In genomic region chr17:58411408-58411894, GRCh38 we compare ENCODE assay signal across 23 cellular contexts. TPM values are rescaled to one million over a fixed set of nuclear protein-coding genes. Genes with fewer than 3 reads are reported as not detected.
DNase-seq lines count a peak whose midpoint lies in the region; TF ChIP-seq lines count a peak whose summit lies in the region.
"Had no signal": no experiment of that assay in that cellular context is flagged by ENCODE, and none has a peak within 500 bp of the region (broad histone marks: within the 10 kb centered on the region; RNA-seq: fewer than 3 reads in every experiment).

No MANE protein-coding gene starts in this region.

- peak overlapping the region; percentile 96 for H3K27ac Mint-ChIP-seq in activated T-helper 2 cell treated with anti-CD3 and anti-CD28 coated beads, Interferon-gamma antibody, Interleukin-2, Interleukin-4, amounts not matched to agents 10 μg/mL and 5 μg/mL and 100 μg/mL, durations not matched to agents 14 hours and 24 hours and 36 hours
- H3K27ac Mint-ChIP-seq: IgD-negative memory B cell; naive thymus-derived CD4-positive, alpha-beta T cell; stimulated activated naive B cell treated with anti-CD40 and anti-IgM and Interleukin-4, amounts not matched to agents 10 μg/mL and 1 μg/mL and 100 μg/mL, for 72 hours had no signal

- H3K27me3 Mint-ChIP-seq in activated T-helper 2 cell treated with anti-CD3 and anti-CD28 coated beads, Interferon-gamma antibody, Interleukin-2, Interleukin-4, amounts not matched to agents 10 μg/mL and 5 μg/mL and 100 μg/mL, durations not matched to agents 14 hours and 24 hours and 36 hours (ENCODE audit: low read depth) = no peaks in the 10 kb centered on the region
- H3K27me3 Mint-ChIP-seq: CD4-positive, alpha-beta memory T cell; IgD-negative memory B cell; naive thymus-derived CD4-positive, alpha-beta T cell; stimulated activated naive B cell treated with anti-CD40 and anti-IgM and Interleukin-4, amounts not matched to agents 10 μg/mL and 1 μg/mL and 100 μg/mL, for 72 hours had no signal

- H3K4me3 ChIP-seq in Loucy (ENCODE audit: low read length, poor library complexity, severe bottlenecking) = peak overlapping the region; percentile 77
- H3K4me3 ChIP-seq in fibroblast of pulmonary artery (replicated peaks; ENCODE audit: low read depth, low read length) = no peak overlapping the region
- H3K4me3 ChIP-seq in smooth muscle cell = peak overlapping the region; percentile 61
- H3K4me3 ChIP-seq in lower leg skin (ENCODE audit: low read depth, poor library complexity, severe bottlenecking) = no peak overlapping the region
- H3K4me3 ChIP-seq: coronary artery had no signal

- intact Hi-C loops in activated T-helper 2 cell treated with anti-CD3 and anti-CD28 coated beads, Interferon-gamma antibody, Interleukin-2, Interleukin-4, amounts not matched to agents 10 μg/mL and 5 μg/mL and 100 μg/mL, durations not matched to agents 14 hours and 24 hours and 36 hours (cut with micrococcal nuclease) = loop anchor here (10.0 kb wide), 2 partner anchors 953 to 1413 kb away; no protein-coding TSS in a partner anchor
- intact Hi-C loops in lower leg skin (cut with DNase I; ENCODE audit: low total_unique reads) = no loop called here

- peaks cover 3% of the 10 kb centered on the region for H4K20me1 ChIP-seq in Loucy (ENCODE audit: insufficient read depth, low read length, poor library complexity, severe bottlenecking)
- no peaks in the 10 kb centered on the region for H4K20me1 ChIP-seq in smooth muscle cell (ENCODE audit: low read depth)

- H3K9me3 ChIP-seq in Loucy (ENCODE audit: insufficient read depth, low read depth, low read length) (no peaks in the 10 kb centered on the region), smooth muscle cell (replicated peaks; ENCODE audit: low read depth) (no peaks in the 10 kb centered on the region)
- H3K9me3 ChIP-seq: adrenal gland had no signal

- H3K4me1 ChIP-seq in Loucy (ENCODE audit: insufficient read depth, low read length, poor library complexity, severe bottlenecking) (peaks cover 76% of the 10 kb centered on the region), smooth muscle cell (ENCODE audit: low read depth) (no peaks in the 10 kb centered on the region)

- peaks cover 33% of the 10 kb centered on the region for H3K36me3 Mint-ChIP-seq in activated T-helper 2 cell treated with anti-CD3 and anti-CD28 coated beads, Interferon-gamma antibody, Interleukin-2, Interleukin-4, amounts not matched to agents 10 μg/mL and 5 μg/mL and 100 μg/mL, durations not matched to agents 14 hours and 24 hours and 36 hours (ENCODE audit: low read depth)
- H3K36me3 Mint-ChIP-seq: CD4-positive, alpha-beta memory T cell; naive thymus-derived CD4-positive, alpha-beta T cell had no signal

- H3K79me2 ChIP-seq in Loucy (ENCODE audit: insufficient read depth, low read length) (peaks cover 100% of the 10 kb centered on the region), smooth muscle cell (ENCODE audit: low read depth) (peaks cover 45% of the 10 kb centered on the region)

- H3K36me3 ChIP-seq in Loucy (ENCODE audit: insufficient read depth, low read length) = no peaks in the 10 kb centered on the region
- no peaks in the 10 kb centered on the region for H3K36me3 ChIP-seq in smooth muscle cell (ENCODE audit: low read depth)
- H3K36me3 ChIP-seq: adrenal gland had no signal

- H3K4me3 Mint-ChIP-seq in activated T-helper 2 cell treated with anti-CD3 and anti-CD28 coated beads, Interferon-gamma antibody, Interleukin-2, Interleukin-4, amounts not matched to agents 10 μg/mL and 5 μg/mL and 100 μg/mL, durations not matched to agents 14 hours and 24 hours and 36 hours (ENCODE audit: low read depth) = peak overlapping the region; percentile 80
- H3K4me3 Mint-ChIP-seq: CD4-positive, alpha-beta memory T cell; IgD-negative memory B cell; naive thymus-derived CD4-positive, alpha-beta T cell; stimulated activated naive B cell treated with anti-CD40 and anti-IgM and Interleukin-4, amounts not matched to agents 10 μg/mL and 1 μg/mL and 100 μg/mL, for 72 hours had no signal

- 93% methylated on average over 1 of the region's 1 CpG for WGBS in smooth muscle cell (ENCODE audit: low lambda C conversion rate)
- 46 to 51% methylated on average over 1 of the region's 1 CpG for WGBS in lower leg skin, 2 donors

- DNase-seq in activated T-helper 2 cell treated with anti-CD3 and anti-CD28 coated beads, Interferon-gamma antibody, Interleukin-2, Interleukin-4, amounts not matched to agents 10 μg/mL and 5 μg/mL and 100 μg/mL, durations not matched to agents 14 hours and 24 hours and 36 hours (ENCODE audit: low spot score) = no peak
- DNase-seq in fibroblast of pulmonary artery (ENCODE audit: low read depth) (peak; percentile 8), smooth muscle cell (lab: John Stamatoyannopoulos, UW; ENCODE audit: unreplicated experiment) (no peak), DMS153 treated with DMSO at 0.1 percent for 48 hours (lab: John Stamatoyannopoulos, UW; ENCODE audit: unreplicated experiment) (no peak), lower leg skin (ENCODE audit: low spot score in 2 of 2) (no peak)
- no peak for DNase-seq in stimulated activated CD4-positive, alpha-beta T cell treated with anti-CD3 and anti-CD28 coated beads, Interleukin-2, amount 100 ng/mL, for 48 hours
- DNase-seq: activated CD8-positive, alpha-beta memory T cell treated with anti-CD3 and anti-CD28 coated beads for 24 hours; activated naive CD4-positive, alpha-beta T cell treated with Interleukin-2 at 50 U/mL for 16 hours; activated T-cell treated with anti-CD3 and anti-CD28 coated beads, Interleukin-2, amount 50 U/mL, for 1 hour; adrenal gland; CD4-positive, alpha-beta memory T cell; DMS 273 treated with DMSO at 0.1 percent for 48 hours; left cardiac atrium; mesendoderm; naive thymus-derived CD4-positive, alpha-beta T cell; NCI-H1105; NCI-H2081; SHP77 treated with DMSO at 0.1 percent for 48 hours; stimulated activated CD4-positive, alpha-beta T cell treated with anti-CD3 and anti-CD28 coated beads, Interleukin-4, amount 100 ng/mL, for 1 hour; stimulated activated naive B cell treated with anti-CD40 and anti-IgM and Interleukin-4, amounts not matched to agents 10 μg/mL and 1 μg/mL and 100 μg/mL, for 72 hours had no signal

- peaks cover 68% of the 10 kb centered on the region for H3K4me1 Mint-ChIP-seq in activated T-helper 2 cell treated with anti-CD3 and anti-CD28 coated beads, Interferon-gamma antibody, Interleukin-2, Interleukin-4, amounts not matched to agents 10 μg/mL and 5 μg/mL and 100 μg/mL, durations not matched to agents 14 hours and 24 hours and 36 hours (ENCODE audit: low read depth)
- H3K4me1 Mint-ChIP-seq: CD4-positive, alpha-beta memory T cell; IgD-negative memory B cell had no signal

- no peaks in the 10 kb centered on the region for H3K9me3 Mint-ChIP-seq in activated T-helper 2 cell treated with anti-CD3 and anti-CD28 coated beads, Interferon-gamma antibody, Interleukin-2, Interleukin-4, amounts not matched to agents 10 μg/mL and 5 μg/mL and 100 μg/mL, durations not matched to agents 14 hours and 24 hours and 36 hours
- H3K9me3 Mint-ChIP-seq: CD4-positive, alpha-beta memory T cell; IgD-negative memory B cell; naive thymus-derived CD4-positive, alpha-beta T cell; stimulated activated naive B cell treated with anti-CD40 and anti-IgM and Interleukin-4, amounts not matched to agents 10 μg/mL and 1 μg/mL and 100 μg/mL, for 72 hours had no signal

- no peak overlapping the region for H3K27ac ChIP-seq in smooth muscle cell (ENCODE audit: low read depth)
- H3K27ac ChIP-seq: coronary artery had no signal

- H3K9ac ChIP-seq in Loucy (ENCODE audit: low read depth, low read length, poor library complexity, severe bottlenecking) (peak overlapping the region; percentile 76), smooth muscle cell (ENCODE audit: low read depth) (no peak overlapping the region)

- no peaks in the 10 kb centered on the region for H3K27me3 ChIP-seq in Loucy (ENCODE audit: insufficient read depth, low read length, poor library complexity, severe bottlenecking)
- no peaks in the 10 kb centered on the region for H3K27me3 ChIP-seq in smooth muscle cell (ENCODE audit: low read depth)
- H3K27me3 ChIP-seq: adrenal gland had no signal

- H2AFZ ChIP-seq in Loucy (ENCODE audit: low read length) = no peak overlapping the region
- no peak overlapping the region for H2AFZ ChIP-seq in smooth muscle cell (ENCODE audit: low read depth)

- no peaks in the 10 kb centered on the region for H3K9me2 ChIP-seq in Loucy (replicated peaks; ENCODE audit: low read depth, low read length)

- peak overlapping the region; percentile 78 for H3K4me2 ChIP-seq in Loucy (ENCODE audit: low read depth, low read length, poor library complexity, severe bottlenecking)
- H3K4me2 ChIP-seq in smooth muscle cell = peak overlapping the region; percentile 22

- TF ChIP-seq CTCF in Loucy (conservative IDR thresholded peaks at IDR 0.05; ENCODE audit: low read length) (no peak), fibroblast of pulmonary artery (IDR thresholded peaks at IDR 0.05; ENCODE audit: low read length, missing control alignments) (no peak), smooth muscle cell (IDR thresholded peaks at IDR 0.05; ENCODE audit: borderline replicate concordance, insufficient read depth, poor library complexity, severe bottlenecking) (no peak), lower leg skin (IDR thresholded peaks at IDR 0.05) (no peak)

- no peaks in the 10 kb centered on the region for H3F3A ChIP-seq in Loucy (ENCODE audit: low read depth)
- H3F3A ChIP-seq in smooth muscle cell (ENCODE audit: low read depth) = no peaks in the 10 kb centered on the region

- TF ChIP-seq POLR2A in lower leg skin (IDR thresholded peaks at IDR 0.05) = no peak

RNA-seq across cellular contexts. Expression of gene RNF43, which starts 5.9 kb away (rescaled TPM):
- 20.5 and 23.9 TPM in 2 replicates for total RNA-seq in activated T-helper 2 cell treated with anti-CD3 and anti-CD28 coated beads, Interferon-gamma antibody, Interleukin-2, Interleukin-4, amounts not matched to agents 10 μg/mL and 5 μg/mL and 100 μg/mL, durations not matched to agents 14 hours and 24 hours and 36 hours
- total RNA-seq in smooth muscle cell (3.2 and 3.8 TPM in 2 replicates), lower leg skin (10 to 100 TPM; 11.0 to 20.0 (median 18.4) TPM)
- polyA plus RNA-seq in smooth muscle cell = 0.17 and 2.1 TPM in 2 replicates

RNA-seq across cellular contexts. Expression of gene SUPT4H1, which starts 59.5 kb away (rescaled TPM):
- total RNA-seq in activated T-helper 2 cell treated with anti-CD3 and anti-CD28 coated beads, Interferon-gamma antibody, Interleukin-2, Interleukin-4, amounts not matched to agents 10 μg/mL and 5 μg/mL and 100 μg/mL, durations not matched to agents 14 hours and 24 hours and 36 hours = 153 and 160 TPM in 2 replicates
- 58.5 and 66.1 TPM in 2 replicates for total RNA-seq in smooth muscle cell
- 92.4 and 107 TPM in 2 replicates for polyA plus RNA-seq in smooth muscle cell
- 10 to 100 TPM; 49.5 to 89.7 (median 57.5) TPM for total RNA-seq in lower leg skin

Comparison
In these comparisons a context has a peak if more than half of its experiments do, and no peak if none do; other contexts are left out.
1. H3K4me3 ChIP-seq: peak in Loucy (single experiment) and smooth muscle cell (single experiment); none in fibroblast of pulmonary artery (single experiment) and lower leg skin (single experiment).